Comparison of ENCODE assay signal across 8 cellular contexts in genomic region chr9:16191691-16192402, GRCh38.
A peak's percentile ranks its signal among the peaks of the same experiment; 100 is the strongest.
DNase-seq lines count a peak whose midpoint lies in the region; ATAC-seq and TF ChIP-seq lines count a peak whose summit lies in the region.

No MANE protein-coding gene starts in this region.

- H3K23ac ChIP-seq in neuronal stem cell (ENCODE audit: low read depth, low read length, poor library complexity), result no peak overlapping the region

- peak overlapping the region; percentile 85 for H3K18ac ChIP-seq in neuronal stem cell (ENCODE audit: low read length)

- ATAC-seq in GM21576 (IDR thresholded peaks at IDR 0.05; ENCODE audit: unreplicated experiment) (peak; percentile 77), GM21515 (IDR thresholded peaks at IDR 0.05; ENCODE audit: unreplicated experiment) (no peak)

- H3K27me3 ChIP-seq in neuronal stem cell (ENCODE audit: control insufficient read depth in 3 of 3, insufficient read depth in 3 of 3, low read depth in 1 of 3, low read length in 3 of 3), result no peaks in the 10 kb centered on the region

- H2AK5ac ChIP-seq in neuronal stem cell (ENCODE audit: low read depth, low read length), result no peak overlapping the region

- H3K4me1 ChIP-seq in neuronal stem cell (ENCODE audit: control insufficient read depth in 2 of 2, insufficient read depth in 1 of 2, low read depth in 1 of 2, low read length in 2 of 2), result peaks cover 2 to 9% of the 10 kb centered on the region in 2 donors

- peak overlapping the region; percentile 4 for H3K14ac ChIP-seq in neuronal stem cell (ENCODE audit: low read length)

- H3K4ac ChIP-seq in neuronal stem cell (ENCODE audit: low read length), result no peak overlapping the region

- H3K79me1 ChIP-seq in neuronal stem cell (ENCODE audit: low read depth, low read length), result no peaks in the 10 kb centered on the region

- no peak overlapping the region for H2BK15ac ChIP-seq in neuronal stem cell (ENCODE audit: low read length)

- H3K4me2 ChIP-seq in neuronal stem cell (ENCODE audit: insufficient read depth, low read length, poor library complexity, severe bottlenecking), result no peak overlapping the region

- H2AFZ ChIP-seq in neuronal stem cell (ENCODE audit: low read length), result peak overlapping the region; percentile 84

- no peak overlapping the region for H4K91ac ChIP-seq in neuronal stem cell (ENCODE audit: low read depth, low read length, poor library complexity)

- WGBS in neuronal stem cell (ENCODE audit: extremely low coverage in 2 of 2, insufficient read length in 2 of 2, insufficient replicate concordance in 1 of 2), 2 donors, result no CpG with 5 or more reads among the region's 14 CpGs

- H3K27ac ChIP-seq in VCaP (peak overlapping the region; percentile 42; the same call in 1 of the 2 replicates), neuronal stem cell (replicated peaks; ENCODE audit: low read length) (no peak overlapping the region)

- no peak overlapping the region for H2BK5ac ChIP-seq in neuronal stem cell (ENCODE audit: low read length)

- DNase-seq in ELR (ENCODE audit: low read depth) (peak; percentile 86), NCI-H1092 (lab: John Stamatoyannopoulos, UW) (peak; percentile 84), fibroblast of the conjunctiva (ENCODE audit: low read depth) (peak; percentile 62), neuronal stem cell (ENCODE audit: low spot score) (peak; percentile 70)
- no peak for DNase-seq in stimulated activated naive CD4-positive, alpha-beta T cell (lab: John Stamatoyannopoulos, UW)

- no peak overlapping the region for H2BK120ac ChIP-seq in neuronal stem cell (ENCODE audit: low read depth, low read length)

- no peak overlapping the region for H4K8ac ChIP-seq in neuronal stem cell (ENCODE audit: low read depth, low read length)

- peak overlapping the region; percentile 18 for H3K9ac ChIP-seq in neuronal stem cell (ENCODE audit: low read depth, low read length, poor library complexity)

- TF ChIP-seq CTCF in VCaP (conservative IDR thresholded peaks at IDR 0.05), result peak; percentile 94

- H2BK12ac ChIP-seq in neuronal stem cell (ENCODE audit: low read length), result no peak overlapping the region

- peak overlapping the region in 1 of 2 donors; percentile 17 for H3K4me3 ChIP-seq in neuronal stem cell (ENCODE audit: low read length in 2 of 2)

- H3K36me3 ChIP-seq in neuronal stem cell (replicated peaks in 1 of 2; ENCODE audit: control insufficient read depth in 2 of 2, insufficient read depth in 2 of 2, low read length in 2 of 2), result no peaks in the 10 kb centered on the region

- peaks cover 0 to 5% of the 10 kb centered on the region in 2 donors for H3K9me3 ChIP-seq in neuronal stem cell (replicated peaks in 1 of 2; ENCODE audit: control insufficient read depth in 2 of 2, insufficient read depth in 1 of 2, low read depth in 1 of 2, low read length in 2 of 2)

Comparison
In these comparisons a context has a peak if more than half of its experiments do, and no peak if none do; other contexts are left out.
1. DNase-seq: peak in ELR (single experiment), NCI-H1092 (single experiment), fibroblast of the conjunctiva (single experiment) and neuronal stem cell (single experiment); none in stimulated activated naive CD4-positive, alpha-beta T cell (0 of 6).